Comparison of ENCODE assay signal across 1 cellular context in the genomic region with DNA sequence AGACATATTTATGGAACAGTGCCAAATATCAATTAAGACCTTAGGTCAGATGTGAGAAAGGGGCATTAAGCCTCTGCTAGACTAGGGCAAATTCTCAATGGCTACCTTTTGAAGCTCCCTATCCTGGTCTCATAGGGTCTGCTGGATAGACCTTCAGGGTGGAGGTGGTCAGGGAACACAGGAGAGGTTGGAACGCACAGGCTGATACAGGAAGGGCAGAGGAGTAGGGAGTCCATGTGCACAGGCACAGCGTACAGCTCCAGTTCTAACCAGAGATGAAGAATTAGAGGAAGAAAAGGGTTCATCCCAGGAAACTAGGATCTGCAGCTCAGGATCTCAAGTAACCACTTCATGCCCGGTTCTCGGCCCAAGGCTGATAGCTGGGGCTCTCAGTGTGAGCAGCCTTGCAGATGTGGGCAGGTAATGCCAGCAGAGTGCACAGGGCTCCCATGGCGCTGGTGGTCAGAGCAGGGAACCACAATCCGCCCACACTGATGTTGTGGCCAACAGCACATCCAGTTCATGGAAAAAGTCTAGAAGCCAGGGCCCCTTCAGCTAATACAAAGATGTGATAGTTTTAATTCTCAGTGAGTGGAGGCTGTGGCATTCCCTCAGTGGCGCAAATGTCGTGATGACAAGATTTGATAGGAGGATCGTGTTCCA.
TF ChIP-seq lines count a peak whose summit lies in the region.

No MANE protein-coding gene starts in this region.

TF ChIP-seq in IMR-90, 13 proteins besides CTCF, POLR2A, EP300 and RAD21:
- TF ChIP-seq, protein P1, sequence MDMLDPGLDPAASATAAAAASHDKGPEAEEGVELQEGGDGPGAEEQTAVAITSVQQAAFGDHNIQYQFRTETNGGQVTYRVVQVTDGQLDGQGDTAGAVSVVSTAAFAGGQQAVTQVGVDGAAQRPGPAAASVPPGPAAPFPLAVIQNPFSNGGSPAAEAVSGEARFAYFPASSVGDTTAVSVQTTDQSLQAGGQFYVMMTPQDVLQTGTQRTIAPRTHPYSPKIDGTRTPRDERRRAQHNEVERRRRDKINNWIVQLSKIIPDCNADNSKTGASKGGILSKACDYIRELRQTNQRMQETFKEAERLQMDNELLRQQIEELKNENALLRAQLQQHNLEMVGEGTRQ (IDR thresholded peaks at IDR 0.05; ENCODE audit: low read depth, low read length): no peak
- TF ChIP-seq CEBPB (IDR thresholded peaks at IDR 0.05; ENCODE audit: low read depth, low read length): no peak
- no peak for TF ChIP-seq RCOR1 (IDR thresholded peaks at IDR 0.05; ENCODE audit: insufficient replicate concordance, low read length)
- no peak for TF ChIP-seq BHLHE40 (IDR thresholded peaks at IDR 0.05; ENCODE audit: low read depth, low read length)
- TF ChIP-seq, protein P2, sequence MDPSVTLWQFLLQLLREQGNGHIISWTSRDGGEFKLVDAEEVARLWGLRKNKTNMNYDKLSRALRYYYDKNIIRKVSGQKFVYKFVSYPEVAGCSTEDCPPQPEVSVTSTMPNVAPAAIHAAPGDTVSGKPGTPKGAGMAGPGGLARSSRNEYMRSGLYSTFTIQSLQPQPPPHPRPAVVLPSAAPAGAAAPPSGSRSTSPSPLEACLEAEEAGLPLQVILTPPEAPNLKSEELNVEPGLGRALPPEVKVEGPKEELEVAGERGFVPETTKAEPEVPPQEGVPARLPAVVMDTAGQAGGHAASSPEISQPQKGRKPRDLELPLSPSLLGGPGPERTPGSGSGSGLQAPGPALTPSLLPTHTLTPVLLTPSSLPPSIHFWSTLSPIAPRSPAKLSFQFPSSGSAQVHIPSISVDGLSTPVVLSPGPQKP (IDR thresholded peaks at IDR 0.05; ENCODE audit: borderline replicate concordance, low read depth, low read length): no peak
- no peak for TF ChIP-seq MAFK (IDR thresholded peaks at IDR 0.05; ENCODE audit: low read depth, low read length)
- TF ChIP-seq MXI1 (IDR thresholded peaks at IDR 0.05; ENCODE audit: borderline replicate concordance, low read depth, low read length): no peak
- no peak for TF ChIP-seq NFE2L2 (IDR thresholded peaks at IDR 0.05; ENCODE audit: low read depth, low read length)
- TF ChIP-seq MAZ (IDR thresholded peaks at IDR 0.05; ENCODE audit: borderline replicate concordance, low read depth, low read length): no peak
- no peak for TF ChIP-seq SMC3 (IDR thresholded peaks at IDR 0.05; ENCODE audit: low read depth, low read length)
- no peak for TF ChIP-seq CHD1 (IDR thresholded peaks at IDR 0.05; ENCODE audit: low read depth, low read length)
- TF ChIP-seq RFX5 (IDR thresholded peaks at IDR 0.05; ENCODE audit: low read depth, low read length): no peak
- no peak for TF ChIP-seq FOS (IDR thresholded peaks at IDR 0.05; ENCODE audit: low read depth, low read length)
